35 cellular contexts compared by ENCODE assay signal in the genomic region with DNA sequence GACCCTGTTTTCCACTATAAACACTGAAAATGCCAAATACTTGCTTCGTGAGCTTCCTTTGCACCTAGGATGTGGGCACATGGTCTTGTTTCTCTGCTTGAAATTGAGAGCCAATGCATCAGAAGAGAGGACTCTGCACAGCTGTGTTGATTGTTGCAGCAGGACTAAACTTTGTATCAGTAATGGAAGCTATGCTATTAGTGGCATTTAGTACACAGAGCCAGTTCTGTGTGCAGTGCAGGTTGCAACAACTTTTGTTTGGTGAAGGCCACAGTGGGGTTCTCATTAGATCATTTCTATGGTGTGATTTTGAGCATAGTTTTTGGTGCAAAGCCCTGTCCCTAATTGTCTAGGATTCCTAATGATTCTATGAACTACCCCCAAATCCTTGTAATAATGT.
"Had no signal": no experiment of that assay in that cellular context is flagged by ENCODE, and none has a peak within 500 bp of the region (broad histone marks: within the 10 kb centered on the region; RNA-seq: fewer than 3 reads in every experiment).

No MANE protein-coding gene starts in this region.

- H3K9ac ChIP-seq: KMS-11 had no signal

- H3K27ac ChIP-seq: KMS-11 had no signal

- H3K4me2 ChIP-seq: KMS-11 had no signal

- H3K4me3 ChIP-seq: MG63 had no signal

- DNase-seq: Karpas-422, Kasumi-1, MG63, MM.1S, MV-4-11, NCI-H1048, NCI-H1092, NCI-H1092 treated with DMSO at 0.1 percent for 48 hours, NCI-H1105, NCI-H1105 treated with DMSO at 0.1 percent for 48 hours, NCI-H1417, NCI-H1417 treated with DMSO at 0.1 percent for 48 hours, NCI-H1436, NCI-H1436 treated with DMSO at 0.1 percent for 48 hours, NCI-H146, NCI-H1694, NCI-H1694 treated with DMSO at 0.1 percent for 48 hours, NCI-H187, NCI-H187 treated with DMSO at 0.1 percent for 48 hours, NCI-H1930, NCI-H2029, NCI-H2029 treated with DMSO at 0.1 percent for 48 hours, NCI-H2081, NCI-H2081 treated with DMSO at 0.1 percent for 48 hours, NCI-H2107, NCI-H2171, NCI-H2171 treated with DMSO at 0.1 percent for 48 hours, NCI-H2227 treated with DMSO at 0.1 percent for 48 hours, NCI-H226, NCI-H345, NCI-H446, NCI-H446 treated with DMSO at 0.1 percent for 48 hours, NCI-H510A, NCI-H510A treated with DMSO at 0.1 percent for 48 hours had no signal

- H3K36me3 ChIP-seq: MG63 had no signal

- H3K9me3 ChIP-seq: MG63 had no signal

- H3K27me3 ChIP-seq: MG63 had no signal
